Comparison of ENCODE assay signal across 8 cellular contexts in genomic region chr1:231590453-231591198, GRCh38. TPM values are rescaled to one million over a fixed set of nuclear protein-coding genes. Genes with fewer than 3 reads are reported as not detected.
DNase-seq lines count a peak whose midpoint lies in the region; ATAC-seq and TF ChIP-seq lines count a peak whose summit lies in the region.

No MANE protein-coding gene starts in this region.

- no peaks in the 10 kb centered on the region for H3K27me3 ChIP-seq in liver (ENCODE audit: control insufficient read depth in 4 of 4, insufficient read depth in 4 of 4, low read length in 3 of 4)

- H3K4me3 ChIP-seq in liver (ENCODE audit: low read depth in 1 of 3, low read length in 3 of 3) = no peak overlapping the region

- DNase-seq in GM04503 (ENCODE audit: low read depth) (peak; percentile 21), KG1 (lab: John Stamatoyannopoulos, UW) (peak; percentile 22), SKM-1 (lab: John Stamatoyannopoulos, UW; ENCODE audit: unreplicated experiment) (peak; percentile 94), cerebellar cortex (ENCODE audit: low spot score) (peak; percentile 66), DMS153 treated with DMSO at 0.1 percent for 48 hours (lab: John Stamatoyannopoulos, UW; ENCODE audit: unreplicated experiment) (no peak)
- DNase-seq in stimulated activated naive CD8-positive, alpha-beta T cell treated with anti-CD3 and anti-CD28 coated beads, Interleukin-15, Interleukin-2, amounts not matched to agents 100 U/mL and 50 U/mL, for 24 hours = peak; percentile 44

- peak; percentile 94 to 96 for TF ChIP-seq RAD21 in liver (IDR thresholded peaks at IDR 0.05)

- WGBS in liver = 21% methylated on average over 12 of the region's 12 CpGs

- H3K9ac ChIP-seq in liver (ENCODE audit: low read depth in 1 of 2, low read length in 2 of 2) = no peak overlapping the region

- no peaks in the 10 kb centered on the region for H3K4me1 ChIP-seq in liver (ENCODE audit: control insufficient read depth in 4 of 4, insufficient read depth in 4 of 4, low read length in 3 of 4)

- TF ChIP-seq CTCF in 22Rv1 (IDR thresholded peaks at IDR 0.05) (peak; percentile 96), liver (IDR thresholded peaks at IDR 0.05; ENCODE audit: low read depth, low read length, missing input control) (peak; percentile 70)

- H3K9me3 ChIP-seq in liver (ENCODE audit: control insufficient read depth in 4 of 4, low read length in 3 of 4) = no peaks in the 10 kb centered on the region

- no peak for ATAC-seq in stimulated activated naive CD8-positive, alpha-beta T cell treated with anti-CD3 and anti-CD28 coated beads, Interleukin-15, Interleukin-2, amounts not matched to agents 100 U/mL and 50 U/mL, for 24 hours

- no peaks in the 10 kb centered on the region for H3K36me3 ChIP-seq in liver (ENCODE audit: control insufficient read depth in 4 of 4, insufficient read depth in 3 of 4, low read depth in 1 of 4, low read length in 3 of 4)

- H3K27ac ChIP-seq in 22Rv1 (no peak overlapping the region), liver (ENCODE audit: low read depth in 1 of 2, low read length in 2 of 2) (no peak overlapping the region)

TF ChIP-seq in liver, 16 proteins besides CTCF, POLR2A, EP300 and RAD21:
- no peak for TF ChIP-seq EGR1 (IDR thresholded peaks at IDR 0.05; ENCODE audit: low read depth in 2 of 2)
- no peak for TF ChIP-seq REST (IDR thresholded peaks at IDR 0.05)
- no peak for TF ChIP-seq YY1 (IDR thresholded peaks at IDR 0.05)
- TF ChIP-seq FOXA2 (IDR thresholded peaks at IDR 0.05) = no peak
- no peak for TF ChIP-seq RXRA (IDR thresholded peaks at IDR 0.05)
- TF ChIP-seq MAX (IDR thresholded peaks at IDR 0.05) = no peak
- TF ChIP-seq ATF3 (IDR thresholded peaks at IDR 0.05) = no peak
- TF ChIP-seq HNF4A (conservative IDR thresholded peaks at IDR 0.05) = no peak

RNA-seq across cellular contexts. Expression of gene DISC1, which starts 36.0 kb away (rescaled TPM):
- total RNA-seq in liver = 1 to 10 TPM; 3.8 to 6.3 TPM
- under 1 TPM; 0.45 to 0.68 TPM for polyA plus RNA-seq in liver
